In genomic region chr12:105198961-105199360, GRCh38 we compare ENCODE assay signal across 1 cellular context.
TF ChIP-seq lines count a peak whose summit lies in the region.

No MANE protein-coding gene starts in this region.

TF ChIP-seq in IMR-90, 13 proteins besides CTCF, POLR2A, EP300 and RAD21:
- TF ChIP-seq MXI1 (IDR thresholded peaks at IDR 0.05; ENCODE audit: borderline replicate concordance, low read depth, low read length) (no peak), RFX5 (IDR thresholded peaks at IDR 0.05; ENCODE audit: low read depth, low read length) (no peak), MAZ (IDR thresholded peaks at IDR 0.05; ENCODE audit: borderline replicate concordance, low read depth, low read length) (no peak), FOS (IDR thresholded peaks at IDR 0.05; ENCODE audit: low read depth, low read length) (no peak), BHLHE40 (IDR thresholded peaks at IDR 0.05; ENCODE audit: low read depth, low read length) (no peak), CHD1 (IDR thresholded peaks at IDR 0.05; ENCODE audit: low read depth, low read length) (no peak), NFE2L2 (IDR thresholded peaks at IDR 0.05; ENCODE audit: low read depth, low read length) (no peak), USF2 (IDR thresholded peaks at IDR 0.05; ENCODE audit: low read depth, low read length) (no peak), MAFK (IDR thresholded peaks at IDR 0.05; ENCODE audit: low read depth, low read length) (no peak), RCOR1 (IDR thresholded peaks at IDR 0.05; ENCODE audit: insufficient replicate concordance, low read length) (no peak), CEBPB (IDR thresholded peaks at IDR 0.05; ENCODE audit: low read depth, low read length) (no peak), SMC3 (IDR thresholded peaks at IDR 0.05; ENCODE audit: low read depth, low read length) (no peak)
